ENCODE assay signal across 8 cellular contexts in the genomic region with DNA sequence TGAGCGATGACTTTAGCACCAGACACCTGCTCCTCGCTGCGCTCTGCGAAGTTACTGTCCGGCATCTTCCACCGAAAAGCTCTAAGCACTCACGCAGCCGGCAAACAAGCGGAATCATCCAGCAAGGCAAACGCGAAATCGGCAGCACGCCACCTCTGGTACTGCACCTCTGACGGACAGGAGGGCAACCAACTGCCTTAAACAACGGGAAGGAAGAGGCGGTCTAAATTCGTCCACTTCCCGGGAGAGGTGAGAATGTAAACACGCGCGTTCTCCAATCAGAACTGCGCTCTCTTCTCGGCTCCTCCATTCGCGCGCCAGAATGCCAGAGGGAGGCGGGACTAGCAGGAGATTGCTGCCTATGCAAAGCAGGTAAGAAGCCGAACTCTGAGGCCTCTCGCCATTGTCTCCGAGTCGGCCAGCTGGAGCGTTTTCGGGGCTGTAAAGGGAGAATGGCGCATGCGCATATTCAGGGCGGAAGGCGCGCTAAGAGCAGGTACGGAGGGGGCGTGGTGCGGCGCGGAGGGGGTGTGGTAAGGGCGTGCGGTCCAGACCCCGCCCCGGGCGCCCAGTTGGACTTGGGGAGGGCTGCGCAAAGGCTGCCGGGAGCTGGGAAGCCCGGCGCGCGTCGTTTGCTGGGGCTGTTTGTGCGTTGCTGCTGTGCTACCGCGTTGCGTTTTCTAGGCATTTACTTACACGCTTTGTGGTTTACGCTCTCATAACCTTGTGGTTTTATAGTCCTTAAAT. TPM values are rescaled to one million over a fixed set of nuclear protein-coding genes. Genes with fewer than 3 reads are reported as not detected.
A peak's percentile ranks its signal among the peaks of the same experiment; 100 is the strongest.
DNase-seq lines count a peak whose midpoint lies in the region; ATAC-seq, FAIRE-seq and TF ChIP-seq lines count a peak whose summit lies in the region.

A gene with protein sequence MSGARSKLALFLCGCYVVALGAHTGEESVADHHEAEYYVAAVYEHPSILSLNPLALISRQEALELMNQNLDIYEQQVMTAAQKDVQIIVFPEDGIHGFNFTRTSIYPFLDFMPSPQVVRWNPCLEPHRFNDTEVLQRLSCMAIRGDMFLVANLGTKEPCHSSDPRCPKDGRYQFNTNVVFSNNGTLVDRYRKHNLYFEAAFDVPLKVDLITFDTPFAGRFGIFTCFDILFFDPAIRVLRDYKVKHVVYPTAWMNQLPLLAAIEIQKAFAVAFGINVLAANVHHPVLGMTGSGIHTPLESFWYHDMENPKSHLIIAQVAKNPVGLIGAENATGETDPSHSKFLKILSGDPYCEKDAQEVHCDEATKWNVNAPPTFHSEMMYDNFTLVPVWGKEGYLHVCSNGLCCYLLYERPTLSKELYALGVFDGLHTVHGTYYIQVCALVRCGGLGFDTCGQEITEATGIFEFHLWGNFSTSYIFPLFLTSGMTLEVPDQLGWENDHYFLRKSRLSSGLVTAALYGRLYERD (plus strand): TSS at position 347 of the 747 bp plus-strand sequence. CDS start 33,695 bp downstream, outside the sequence.
HACL1 (minus strand) TSS at position 171 of the 747 bp plus-strand sequence; CDS start at position 65, 106 bp downstream.

- peaks cover 9% of the 10 kb centered on the region for H3K4me1 Mint-ChIP-seq in astrocyte (ENCODE audit: low read depth, unreplicated experiment)

- H4K20me1 ChIP-seq in astrocyte (ENCODE audit: insufficient read depth, low read length) (peaks cover 9% of the 10 kb centered on the region), hepatocyte (ENCODE audit: insufficient read depth, poor library complexity, severe bottlenecking) (no peaks in the 10 kb centered on the region)

- peak within 1 kb of the TSS; percentile 99 for H3K4me3 Mint-ChIP-seq in astrocyte (ENCODE audit: unreplicated experiment)

- H3K79me2 ChIP-seq in astrocyte (ENCODE audit: insufficient read depth, low read length) (peaks cover 16% of the 10 kb centered on the region), hepatocyte (peaks cover 17% of the 10 kb centered on the region)

- H3K9me3 Mint-ChIP-seq in astrocyte (ENCODE audit: unreplicated experiment): no peaks in the 10 kb centered on the region

- H3K4me2 ChIP-seq in astrocyte (ENCODE audit: low read length): peak within 1 kb of the TSS; percentile 87
- peak within 1 kb of the TSS; percentile 89 for H3K4me2 ChIP-seq in hepatocyte

- no peaks in the 10 kb centered on the region for H3K27me3 Mint-ChIP-seq in astrocyte (ENCODE audit: low read depth, unreplicated experiment)

- no peak for TF ChIP-seq EP300 in sigmoid colon (IDR thresholded peaks at IDR 0.05)

- H3K9me3 ChIP-seq in astrocyte (ENCODE audit: insufficient read depth, low read depth, low read length) (no peaks in the 10 kb centered on the region), hepatocyte (ENCODE audit: low read depth) (no peaks in the 10 kb centered on the region), sigmoid colon (no peaks in the 10 kb centered on the region)

- intact Hi-C loops in sigmoid colon (cut with DNase I): loop anchor here (10.0 kb wide), 1 partner anchor 663 kb away; the partner anchor contains the start of genes DPH3 and OXNAD1

- TF ChIP-seq CTCF in GM13976 (IDR thresholded peaks at IDR 0.05; ENCODE audit: borderline replicate concordance, control extremely low read depth, extremely low read depth, insufficient read depth, missing control alignments) (peak; percentile 19), RWPE1 (conservative IDR thresholded peaks at IDR 0.05; ENCODE audit: low read depth) (no peak), astrocyte (IDR thresholded peaks at IDR 0.05; ENCODE audit: insufficient read depth, low read depth, low read length) (no peak), hepatocyte (IDR thresholded peaks at IDR 0.05; ENCODE audit: poor library complexity) (peak; percentile 29), sigmoid colon (IDR thresholded peaks at IDR 0.05) (peak in 1 of 4 experiments; percentile 42)

- no peaks in the 10 kb centered on the region for H3K27me3 ChIP-seq in astrocyte (ENCODE audit: insufficient read depth, low read length)
- no peaks in the 10 kb centered on the region for H3K27me3 ChIP-seq in hepatocyte
- H3K27me3 ChIP-seq in sigmoid colon: no peaks in the 10 kb centered on the region

- POLR2A ChIA-PET in RWPE1 (lab: Yijun Ruan, JAX; ENCODE audit: low non-redundant PET): no interaction called here

- FAIRE-seq in astrocyte (lab: Jason Lieb, UNC): peak; percentile 73

- DNase-seq in GM13976 (ENCODE audit: low spot score) (peak; percentile 93), RWPE1 (ENCODE audit: low spot score) (peak; percentile 91), astrocyte (ENCODE audit: low read depth) (peak; percentile 98), hepatocyte (ENCODE audit: low spot score) (peak; percentile 99), sigmoid colon (peak; percentile 99), NCI-H510A treated with DMSO at 0.1 percent for 48 hours (lab: John Stamatoyannopoulos, UW) (no peak), NCI-H1048 (lab: John Stamatoyannopoulos, UW) (no peak)

- H3K27ac ChIP-seq in RWPE1 (peak within 1 kb of the TSS; percentile 94), astrocyte (ENCODE audit: low read depth, low read length) (peak within 1 kb of the TSS; percentile 86), hepatocyte (peak within 1 kb of the TSS; percentile 81), sigmoid colon (peak within 1 kb of the TSS; percentile 83 to 91 (median 88))

- ATAC-seq in HG02840 (IDR thresholded peaks at IDR 0.05; ENCODE audit: low FRiP score, unreplicated experiment): peak; percentile 96

- H3K4me3 ChIP-seq in astrocyte (ENCODE audit: insufficient read depth, low read depth, low read length): peak within 1 kb of the TSS; percentile 98
- peak within 1 kb of the TSS; percentile 52 for H3K4me3 ChIP-seq in hepatocyte
- H3K4me3 ChIP-seq in sigmoid colon: peak within 1 kb of the TSS; percentile 88 to 92 (median 90)

- TF ChIP-seq POLR2A in sigmoid colon (IDR thresholded peaks at IDR 0.05): peak; percentile 83 to 87

- H3K36me3 Mint-ChIP-seq in astrocyte (ENCODE audit: low read depth, unreplicated experiment): peaks cover 6% of the 10 kb centered on the region

- H3K9ac ChIP-seq in astrocyte (ENCODE audit: low read length): peak within 1 kb of the TSS; percentile 95

- no peaks in the 10 kb centered on the region for H3K9me2 ChIP-seq in hepatocyte (replicated peaks; ENCODE audit: insufficient read depth)

- peak within 1 kb of the TSS; percentile 87 for H3K27ac Mint-ChIP-seq in astrocyte (ENCODE audit: unreplicated experiment)

- H2AFZ ChIP-seq in astrocyte (ENCODE audit: low read depth, low read length) (peak within 1 kb of the TSS; percentile 99), hepatocyte (peak within 1 kb of the TSS; percentile 67)

- H3K36me3 ChIP-seq in astrocyte (ENCODE audit: insufficient read depth, low read length): peaks cover 24% of the 10 kb centered on the region
- H3K36me3 ChIP-seq in hepatocyte (replicated peaks; ENCODE audit: insufficient read depth, low read depth): no peaks in the 10 kb centered on the region
- peaks cover 0 to 31% (median 5%) of the 10 kb centered on the region in 4 donors for H3K36me3 ChIP-seq in sigmoid colon

- under 1% methylated on average over 59 of the region's 61 CpGs for WGBS in hepatocyte (ENCODE audit: low lambda C conversion rate, missing lambda C conversion rate)
- WGBS in sigmoid colon, 2 donors: 0% methylated on average over 61 of the region's 61 CpGs

- H3K4me1 ChIP-seq in astrocyte (ENCODE audit: insufficient read depth, low read length): peaks cover 12% of the 10 kb centered on the region
- peaks cover 7% of the 10 kb centered on the region for H3K4me1 ChIP-seq in hepatocyte (ENCODE audit: insufficient read depth)
- H3K4me1 ChIP-seq in sigmoid colon: peaks cover 0 to 23% (median 18%) of the 10 kb centered on the region in 4 donors

- CTCF ChIA-PET in RWPE1 (lab: Yijun Ruan, JAX): no interaction called here

- in situ Hi-C loops in GM13976 (cut with MboI; ENCODE audit: low sequenced_read_pairs, unreplicated experiment): no loop called here

RNA-seq across cellular contexts. Expression of the first gene that starts in this region (rescaled TPM):
- total RNA-seq in astrocyte (16.2 and 19.0 TPM in 2 replicates), hepatocyte (37.6 and 37.9 TPM in 2 replicates), sigmoid colon (10 to 100 TPM; 23.5 to 35.5 (median 30.1) TPM)
- polyA plus RNA-seq in hepatocyte (28.4 and 30.2 TPM in 2 replicates), sigmoid colon (10 to 100 TPM in 1 of 3 donors, 1 to 10 TPM in 2; 6.6 to 13.5 (median 7.2) TPM)

RNA-seq across cellular contexts. Expression of gene HACL1, which starts in this region (rescaled TPM):
- total RNA-seq in astrocyte (17.3 and 17.8 TPM in 2 replicates), hepatocyte (23.0 and 25.3 TPM in 2 replicates), sigmoid colon (10 to 100 TPM; 15.5 to 24.7 (median 22.1) TPM)
- polyA plus RNA-seq in hepatocyte (18.7 and 21.6 TPM in 2 replicates), sigmoid colon (10 to 100 TPM; 10.9 to 13.4 (median 13.2) TPM)

Comparison
In these comparisons a context has a peak if more than half of its experiments do, and no peak if none do; other contexts are left out.
1. DNase-seq: peak in GM13976 (single experiment), RWPE1 (single experiment), astrocyte (single experiment), hepatocyte (single experiment) and sigmoid colon (single experiment); none in NCI-H510A treated with DMSO at 0.1 percent for 48 hours (single experiment) and NCI-H1048 (single experiment).
2. CTCF ChIP-seq: peak in GM13976 (single experiment) and hepatocyte (single experiment); none in RWPE1 (single experiment) and astrocyte (single experiment).
3. Peak in every context shown above with its lines, with median percentiles within 50 percentile points of each other: H3K27ac ChIP-seq and H3K4me3 ChIP-seq.